ENCODE assay signal across 8 cellular contexts in genomic region chr7:143003393-143004051, GRCh38. TPM values are rescaled to one million over a fixed set of nuclear protein-coding genes. Genes with fewer than 3 reads are reported as not detected.
DNase-seq lines count a peak whose midpoint lies in the region; ATAC-seq and TF ChIP-seq lines count a peak whose summit lies in the region.

No MANE protein-coding gene starts in this region.

- no peaks in the 10 kb centered on the region for H3K79me2 ChIP-seq in fibroblast of lung (ENCODE audit: control insufficient read depth, insufficient read depth, low read length)

- H3K9ac ChIP-seq in fibroblast of lung (ENCODE audit: insufficient read depth, low read length), result no peak overlapping the region

- H3K36me3 ChIP-seq in cardiac muscle cell (no peaks in the 10 kb centered on the region), fibroblast of lung (ENCODE audit: control insufficient read depth, insufficient read depth, low read length) (no peaks in the 10 kb centered on the region), neuron (ENCODE audit: insufficient read depth, low read length) (no peaks in the 10 kb centered on the region)

- H4K20me1 ChIP-seq in fibroblast of lung (ENCODE audit: control insufficient read depth, extremely low read depth, insufficient read depth, low read length), result no peaks in the 10 kb centered on the region

- peak overlapping the region; percentile 98 for H2AFZ ChIP-seq in fibroblast of lung (ENCODE audit: low read length)
- H2AFZ ChIP-seq in neuron (ENCODE audit: low read depth, low read length), result peak overlapping the region; percentile 52

- DNase-seq in cardiac muscle cell (ENCODE audit: low read depth in 1 of 2, low spot score in 1 of 2) (peak; percentile 60 to 68), Right ventricle myocardium inferior (ENCODE audit: missing footprints) (no peak), NCI-H2196 treated with DMSO at 0.1 percent for 48 hours (lab: John Stamatoyannopoulos, UW; ENCODE audit: unreplicated experiment) (peak; percentile 37), fibroblast of lung (ENCODE audit: low read depth in 2 of 2) (peak; percentile 30 to 63)
- DNase-seq in activated CD4-positive, alpha-beta T cell treated with anti-CD3 and anti-CD28 coated beads, Interleukin-2, amount 50 U/mL, for 48 hours, result peak; percentile 27 to 34
- no peak for DNase-seq in NK-92 treated with Interleukin-12 subunit alpha and Interleukin-12 subunit beta, amount 100 ng/mL, for 24 hours (lab: John Stamatoyannopoulos, UW)

- H3K27me3 ChIP-seq in cardiac muscle cell (no peaks in the 10 kb centered on the region), fibroblast of lung (ENCODE audit: control insufficient read depth, insufficient read depth, low read length) (no peaks in the 10 kb centered on the region), neuron (ENCODE audit: insufficient read depth, low read length) (no peaks in the 10 kb centered on the region)

- H3K9me3 ChIP-seq in cardiac muscle cell (ENCODE audit: low read depth), result peaks cover 3% of the 10 kb centered on the region
- no peaks in the 10 kb centered on the region for H3K9me3 ChIP-seq in fibroblast of lung (ENCODE audit: control insufficient read depth, insufficient read depth, low read depth, low read length)
- no peaks in the 10 kb centered on the region for H3K9me3 ChIP-seq in neuron (ENCODE audit: low read length)

- peak overlapping the region; percentile 56 for H3K4me2 ChIP-seq in fibroblast of lung (ENCODE audit: extremely low read depth, insufficient read depth, low read length)

- H3K4me3 ChIP-seq in cardiac muscle cell, result no peak overlapping the region
- H3K4me3 ChIP-seq in fibroblast of lung (replicated peaks in 1 of 4; ENCODE audit: control extremely low read depth in 1 of 4, insufficient read depth in 1 of 4, low read depth in 3 of 4, low read length in 4 of 4), result peak overlapping the region in 3 of 4 experiments; percentile 27 to 41 (median 30)
- no peak overlapping the region for H3K4me3 ChIP-seq in neuron (ENCODE audit: low read length)

- peak; percentile 67 for TF ChIP-seq CTCF in cardiac muscle cell (IDR thresholded peaks at IDR 0.05; ENCODE audit: low read depth, low read length)
- peak; percentile 60 to 69 for TF ChIP-seq CTCF in fibroblast of lung (conservative IDR thresholded peaks at IDR 0.05 in 1 of 2, IDR thresholded peaks at IDR 0.05 in 1 of 2; ENCODE audit: low read depth in 1 of 2, low read length in 2 of 2)

- ATAC-seq in Right ventricle myocardium inferior, result no peak
- peak; percentile 60 for ATAC-seq in HG02610 (IDR thresholded peaks at IDR 0.05; ENCODE audit: unreplicated experiment)

- intact Hi-C loops in Right ventricle myocardium inferior (cut with DNase I), result loop anchor here (5.0 kb wide), 1 partner anchor 151 kb away; no protein-coding TSS in a partner anchor

- H3K4me1 ChIP-seq in cardiac muscle cell (ENCODE audit: low read depth), result no peaks in the 10 kb centered on the region
- no peaks in the 10 kb centered on the region for H3K4me1 ChIP-seq in fibroblast of lung (ENCODE audit: control insufficient read depth, extremely low read depth, insufficient read depth, low read length)
- H3K4me1 ChIP-seq in neuron (ENCODE audit: insufficient read depth, low read length), result no peaks in the 10 kb centered on the region

- H3K27ac ChIP-seq in cardiac muscle cell, result no peak overlapping the region
- H3K27ac ChIP-seq in fibroblast of lung (ENCODE audit: insufficient read depth, low read length), result no peak overlapping the region

RNA-seq across cellular contexts. Expression of gene OR9A2, which starts 23.4 kb away (rescaled TPM):
- total RNA-seq in cardiac muscle cell, result 0.60 TPM in 1 of 2 replicates, not detected in the other
- not detected in 2 replicates for polyA plus RNA-seq in cardiac muscle cell
- total RNA-seq in Right ventricle myocardium inferior, result not detected
- total RNA-seq in fibroblast of lung, result not detected in 2 replicates
- not detected in 2 replicates for polyA plus RNA-seq in fibroblast of lung
- polyA plus RNA-seq in fibroblast of lung (2012), result not detected in 2 replicates
- not detected in 2 replicates for polyA minus RNA-seq in fibroblast of lung (ENCODE audit: low replicate concordance)

RNA-seq across cellular contexts. Expression of gene KEL, which starts 41.4 kb away (rescaled TPM):
- total RNA-seq in cardiac muscle cell (6.3 and 9.3 TPM in 2 replicates), Right ventricle myocardium inferior (0.62 TPM), fibroblast of lung (under 0.01 TPM in 1 of 2 replicates, not detected in the other)
- polyA plus RNA-seq in cardiac muscle cell (12.6 and 15.5 TPM in 2 replicates), fibroblast of lung (0.05 TPM in 1 of 2 replicates, not detected in the other)
- polyA plus RNA-seq in fibroblast of lung (2012), result not detected in 2 replicates
- polyA minus RNA-seq in fibroblast of lung (ENCODE audit: low replicate concordance), result not detected in 2 replicates

RNA-seq across cellular contexts. Expression of gene OR6V1, which starts 48.6 kb away (rescaled TPM):
- total RNA-seq in cardiac muscle cell (not detected in 2 replicates), Right ventricle myocardium inferior (not detected), fibroblast of lung (not detected in 2 replicates)
- polyA plus RNA-seq in cardiac muscle cell (not detected in 2 replicates), fibroblast of lung (not detected in 2 replicates)
- not detected in 2 replicates for polyA plus RNA-seq in fibroblast of lung (2012)
- not detected in 2 replicates for polyA minus RNA-seq in fibroblast of lung (ENCODE audit: low replicate concordance)

Comparison
In these comparisons a context has a peak if more than half of its experiments do, and no peak if none do; other contexts are left out.
1. DNase-seq: peak in cardiac muscle cell (2 of 2), NCI-H2196 treated with DMSO at 0.1 percent for 48 hours (single experiment), activated CD4-positive, alpha-beta T cell treated with anti-CD3 and anti-CD28 coated beads, Interleukin-2, amount 50 U/mL, for 48 hours (2 of 2) and fibroblast of lung (2 of 2); none in Right ventricle myocardium inferior (single experiment) and NK-92 treated with Interleukin-12 subunit alpha and Interleukin-12 subunit beta, amount 100 ng/mL, for 24 hours (single experiment).
2. H3K4me3 ChIP-seq: peak in fibroblast of lung (3 of 4); none in cardiac muscle cell (single experiment) and neuron (single experiment).